Comparison of ENCODE assay signal across 14 cellular contexts in genomic region chr11:111538407-111539114, GRCh38. TPM values are rescaled to one million over a fixed set of nuclear protein-coding genes. Genes with fewer than 3 reads are reported as not detected.
A peak's percentile ranks its signal among the peaks of the same experiment; 100 is the strongest.
DNase-seq lines count a peak whose midpoint lies in the region; ATAC-seq, FAIRE-seq and TF ChIP-seq lines count a peak whose summit lies in the region.
"Had no signal": no experiment of that assay in that cellular context is flagged by ENCODE, and none has a peak within 500 bp of the region (broad histone marks: within the 10 kb centered on the region; RNA-seq: fewer than 3 reads in every experiment).

No MANE protein-coding gene starts in this region.

- TF ChIP-seq CTCF in nephron (IDR thresholded peaks at IDR 0.05; ENCODE audit: unreplicated experiment in 3 of 3) = no peak

- TF ChIP-seq POLR2A in GM12891 (IDR thresholded peaks at IDR 0.05; ENCODE audit: low read depth, low read length) = no peak

- DNase-seq in GM12891 (ENCODE audit: insufficient read length, low spot score) = no peak
- peak; percentile 81 for DNase-seq in amniotic epithelial cell (ENCODE audit: low read depth)
- no peak for DNase-seq in DMS153 treated with DMSO at 0.1 percent for 48 hours (lab: John Stamatoyannopoulos, UW; ENCODE audit: unreplicated experiment)
- no peak for DNase-seq in retina
- DNase-seq: activated CD4-positive, alpha-beta T cell treated with anti-CD3 and anti-CD28 coated beads, Interleukin-2, amount 50 U/mL, for 4 hours; NCI-H1694 treated with DMSO at 0.1 percent for 48 hours; NCI-H510A treated with DMSO at 0.1 percent for 48 hours had no signal

- H3K4me1 Mint-ChIP-seq in nephron = peaks cover 15% of the 10 kb centered on the region

- no peaks in the 10 kb centered on the region for H3K9me3 Mint-ChIP-seq in nephron
- H3K9me3 Mint-ChIP-seq: GM23338 had no signal

- H3K36me3 Mint-ChIP-seq in nephron (ENCODE audit: low read depth) = no peaks in the 10 kb centered on the region

- ATAC-seq in HG03432 (IDR thresholded peaks at IDR 0.05; ENCODE audit: unreplicated experiment) = peak; percentile 53
- no peak for ATAC-seq in HG03159 (IDR thresholded peaks at IDR 0.05; ENCODE audit: unreplicated experiment)
- ATAC-seq: GM23338 had no signal

- H3K4me3 Mint-ChIP-seq in nephron = peak overlapping the region; percentile 14 to 74 (median 36)

- FAIRE-seq in GM12891 (lab: Jason Lieb, UNC) = peak; percentile 33
- FAIRE-seq: endothelial cell of umbilical vein, G401.6 had no signal

- no peak overlapping the region for H3K27ac Mint-ChIP-seq in nephron
- H3K27ac Mint-ChIP-seq: GM23338 had no signal

- H3K27me3 Mint-ChIP-seq in nephron (ENCODE audit: low read depth) = peaks cover 77% of the 10 kb centered on the region

TF ChIP-seq in GM12891, 5 proteins besides CTCF, POLR2A, EP300 and RAD21:
- no peak for TF ChIP-seq SPI1 (IDR thresholded peaks at IDR 0.05; ENCODE audit: low read depth, low read length)
- TF ChIP-seq TAF1 (IDR thresholded peaks at IDR 0.05; ENCODE audit: low read depth, low read length) = no peak
- TF ChIP-seq POU2F2 (IDR thresholded peaks at IDR 0.05; ENCODE audit: low read depth, low read length) = no peak
- no peak for TF ChIP-seq POLR2AphosphoS5 (IDR thresholded peaks at IDR 0.05; ENCODE audit: low read depth, low read length)

RNA-seq across cellular contexts. Expression of gene LAYN, which starts 2.0 kb away (rescaled TPM):
- polyA plus RNA-seq in GM12891 (2012; ENCODE audit: low read depth, missing spikeins) = 0.60 TPM

RNA-seq across cellular contexts. Expression of gene HOATZ, which starts 24.0 kb away (rescaled TPM):
- polyA plus RNA-seq in GM12891 (2012; ENCODE audit: low read depth, missing spikeins) = not detected
- polyA plus RNA-seq: adipose tissue, endothelial cell of umbilical vein, GM23338 had no signal

RNA-seq across cellular contexts. Expression of gene BTG4, which starts 26.4 kb away (rescaled TPM):
- polyA plus RNA-seq in GM12891 (2012; ENCODE audit: low read depth, missing spikeins) = not detected
- polyA plus RNA-seq: adipose tissue, endothelial cell of umbilical vein had no signal
